ENCODE assay signal across 1 cellular context in genomic region chr19:1400281-1401137, GRCh38.
A peak's percentile ranks its signal among the peaks of the same experiment; 100 is the strongest.
TF ChIP-seq lines count a peak whose summit lies in the region.

No MANE protein-coding gene starts in this region.

TF ChIP-seq in HepG2, 621 proteins besides CTCF, POLR2A, EP300 and RAD21 (continued from another document and continues in another):
- TF ChIP-seq RERE (CRISPR knock-in tag; IDR thresholded peaks at IDR 0.05; ENCODE audit: low read depth) = no peak
- TF ChIP-seq ZNF577 (CRISPR knock-in tag; IDR thresholded peaks at IDR 0.05; ENCODE audit: borderline replicate concordance, low read depth) = no peak
- no peak for TF ChIP-seq TRAFD1 (CRISPR knock-in tag; IDR thresholded peaks at IDR 0.05; ENCODE audit: borderline replicate concordance)
- TF ChIP-seq ZFYVE20 (CRISPR knock-in tag; IDR thresholded peaks at IDR 0.05; ENCODE audit: borderline replicate concordance, low read depth) = no peak
- no peak for TF ChIP-seq MLLT10 (CRISPR knock-in tag; IDR thresholded peaks at IDR 0.05)
- TF ChIP-seq PRPF4 (IDR thresholded peaks at IDR 0.05; ENCODE audit: low read depth, low read length, poor library complexity, severe bottlenecking) = no peak
- no peak for TF ChIP-seq HDAC6 (IDR thresholded peaks at IDR 0.05; ENCODE audit: low read depth, low read length)
- peak; percentile 14; the same call in 1 of the 2 replicates for TF ChIP-seq HHEX (CRISPR knock-in tag; IDR thresholded peaks at IDR 0.05)
- TF ChIP-seq ZC3H13 (CRISPR knock-in tag; IDR thresholded peaks at IDR 0.05) = peak; percentile 74; the same call in 1 of the 2 replicates
- no peak for TF ChIP-seq ZBTB38 (CRISPR knock-in tag; IDR thresholded peaks at IDR 0.05)
- TF ChIP-seq CBX1 (IDR thresholded peaks at IDR 0.05; ENCODE audit: low read depth) = peak; percentile 87
- no peak for TF ChIP-seq GZF1 (CRISPR knock-in tag; IDR thresholded peaks at IDR 0.05)
- TF ChIP-seq ATF2 (CRISPR knock-in tag; IDR thresholded peaks at IDR 0.05) = no peak; the same call in 1 of the 2 replicates
- TF ChIP-seq ZNF430 (CRISPR knock-in tag; IDR thresholded peaks at IDR 0.05) = no peak
- TF ChIP-seq ZBTB34 (CRISPR knock-in tag; IDR thresholded peaks at IDR 0.05) = no peak
- TF ChIP-seq MAFF (IDR thresholded peaks at IDR 0.05; ENCODE audit: low read depth, low read length) = no peak
- peak; percentile 75; the same call in 1 of the 2 replicates for TF ChIP-seq ZNF761 (CRISPR knock-in tag; conservative IDR thresholded peaks at IDR 0.05)
- TF ChIP-seq HDAC2 (CRISPR knock-in tag; IDR thresholded peaks at IDR 0.05) = peak; percentile 92
- TF ChIP-seq TAF15 (IDR thresholded peaks at IDR 0.05; ENCODE audit: low read depth, low read length, poor library complexity, severe bottlenecking) = no peak
- TF ChIP-seq LCORL (IDR thresholded peaks at IDR 0.05) = peak; percentile 43; the same call in 1 of the 2 replicates
- TF ChIP-seq LCORL (CRISPR knock-in tag; IDR thresholded peaks at IDR 0.05) = peak; percentile 91
- 0 out of 2 replicates have a peak, but pooled peaks have one; percentile 47 for TF ChIP-seq ZNF570 (CRISPR knock-in tag; IDR thresholded peaks at IDR 0.05; ENCODE audit: borderline replicate concordance)
- TF ChIP-seq KAT2B (IDR thresholded peaks at IDR 0.05; ENCODE audit: borderline replicate concordance, low read depth, low read length) = no peak
- TF ChIP-seq ZSCAN12 (CRISPR knock-in tag; IDR thresholded peaks at IDR 0.05) = no peak
- TF ChIP-seq NFIC (IDR thresholded peaks at IDR 0.05; ENCODE audit: low read length) = no peak
- TF ChIP-seq ZNF354B (CRISPR knock-in tag; IDR thresholded peaks at IDR 0.05) = 0 out of 2 replicates have a peak, but pooled peaks have one; percentile 44
- TF ChIP-seq ZNF564 (CRISPR knock-in tag; IDR thresholded peaks at IDR 0.05) = peak; percentile 65; the same call in 1 of the 2 replicates
- TF ChIP-seq ZNF574 (CRISPR knock-in tag; IDR thresholded peaks at IDR 0.05) = peak; percentile 76
- TF ChIP-seq EHMT2 (IDR thresholded peaks at IDR 0.05; ENCODE audit: borderline replicate concordance, low read depth, low read length) = no peak
- TF ChIP-seq IKZF5 (CRISPR knock-in tag; IDR thresholded peaks at IDR 0.05) = peak; percentile 56
- no peak; the same call in 1 of the 2 replicates for TF ChIP-seq ARHGAP35 (CRISPR knock-in tag; IDR thresholded peaks at IDR 0.05; ENCODE audit: borderline replicate concordance)
- TF ChIP-seq RXRA (CRISPR knock-in tag; IDR thresholded peaks at IDR 0.05) = peak; percentile 86
- no peak; the same call in 1 of the 2 replicates for TF ChIP-seq TP53 (CRISPR knock-in tag; conservative IDR thresholded peaks at IDR 0.05)
- no peak for TF ChIP-seq SNAI1 (CRISPR knock-in tag; IDR thresholded peaks at IDR 0.05; ENCODE audit: borderline replicate concordance)
- TF ChIP-seq TEF (CRISPR knock-in tag; IDR thresholded peaks at IDR 0.05) = no peak
- 0 out of 2 replicates have a peak, but pooled peaks have one; percentile 37 for TF ChIP-seq KAT7 (CRISPR knock-in tag; IDR thresholded peaks at IDR 0.05; ENCODE audit: borderline replicate concordance)
- TF ChIP-seq SOX13 (IDR thresholded peaks at IDR 0.05) = no peak
- TF ChIP-seq SOX13 (CRISPR knock-in tag; conservative IDR thresholded peaks at IDR 0.05 in 1 of 2, IDR thresholded peaks at IDR 0.05 in 1 of 2) = peak in 1 of 2 experiments; percentile 64; a peak in 2 of 4 replicates
- TF ChIP-seq ZNF460 (CRISPR knock-in tag; IDR thresholded peaks at IDR 0.05; ENCODE audit: borderline replicate concordance) = peak; percentile 71; the same call in 1 of the 2 replicates
- TF ChIP-seq EED (CRISPR knock-in tag; IDR thresholded peaks at IDR 0.05) = peak; percentile 79; the same call in 1 of the 2 replicates
- TF ChIP-seq CSRNP2 (CRISPR knock-in tag; conservative IDR thresholded peaks at IDR 0.05; ENCODE audit: low read depth) = no peak
- peak; percentile 67; the same call in 1 of the 2 replicates for TF ChIP-seq IRF2 (CRISPR knock-in tag; IDR thresholded peaks at IDR 0.05)
- 0 out of 2 replicates have a peak, but pooled peaks have one; percentile 47 for TF ChIP-seq MEF2D (CRISPR knock-in tag; IDR thresholded peaks at IDR 0.05)
- no peak for TF ChIP-seq ZNF660 (CRISPR knock-in tag; IDR thresholded peaks at IDR 0.05; ENCODE audit: borderline replicate concordance, low read depth)
- TF ChIP-seq ZNF350 (CRISPR knock-in tag; IDR thresholded peaks at IDR 0.05; ENCODE audit: borderline replicate concordance, low read depth) = peak; percentile 73; the same call in 1 of the 2 replicates
- no peak for TF ChIP-seq HCFC1 (IDR thresholded peaks at IDR 0.05; ENCODE audit: low read depth, low read length)
- TF ChIP-seq ZNF224 (CRISPR knock-in tag; IDR thresholded peaks at IDR 0.05) = peak; percentile 25; the same call in 1 of the 2 replicates
- TF ChIP-seq ZNF275 (CRISPR knock-in tag; IDR thresholded peaks at IDR 0.05; ENCODE audit: borderline replicate concordance) = 0 out of 2 replicates have a peak, but pooled peaks have one; percentile 25
- TF ChIP-seq ZNF326 (CRISPR knock-in tag; IDR thresholded peaks at IDR 0.05; ENCODE audit: borderline replicate concordance) = no peak
- no peak for TF ChIP-seq RFXANK (CRISPR knock-in tag; IDR thresholded peaks at IDR 0.05)
- peak; percentile 32 for TF ChIP-seq SRSF1 (optimal IDR thresholded peaks at IDR 0.05; ENCODE audit: low read depth, low read length)
